1 cellular context compared by ENCODE assay signal in genomic region chr1:61053281-61053711, GRCh38.
A peak's percentile ranks its signal among the peaks of the same experiment; 100 is the strongest.
TF ChIP-seq lines count a peak whose summit lies in the region.

No MANE protein-coding gene starts in this region.

TF ChIP-seq in K562, 482 proteins besides CTCF, POLR2A, EP300 and RAD21 (continued from another document):
- TF ChIP-seq, protein P1, sequence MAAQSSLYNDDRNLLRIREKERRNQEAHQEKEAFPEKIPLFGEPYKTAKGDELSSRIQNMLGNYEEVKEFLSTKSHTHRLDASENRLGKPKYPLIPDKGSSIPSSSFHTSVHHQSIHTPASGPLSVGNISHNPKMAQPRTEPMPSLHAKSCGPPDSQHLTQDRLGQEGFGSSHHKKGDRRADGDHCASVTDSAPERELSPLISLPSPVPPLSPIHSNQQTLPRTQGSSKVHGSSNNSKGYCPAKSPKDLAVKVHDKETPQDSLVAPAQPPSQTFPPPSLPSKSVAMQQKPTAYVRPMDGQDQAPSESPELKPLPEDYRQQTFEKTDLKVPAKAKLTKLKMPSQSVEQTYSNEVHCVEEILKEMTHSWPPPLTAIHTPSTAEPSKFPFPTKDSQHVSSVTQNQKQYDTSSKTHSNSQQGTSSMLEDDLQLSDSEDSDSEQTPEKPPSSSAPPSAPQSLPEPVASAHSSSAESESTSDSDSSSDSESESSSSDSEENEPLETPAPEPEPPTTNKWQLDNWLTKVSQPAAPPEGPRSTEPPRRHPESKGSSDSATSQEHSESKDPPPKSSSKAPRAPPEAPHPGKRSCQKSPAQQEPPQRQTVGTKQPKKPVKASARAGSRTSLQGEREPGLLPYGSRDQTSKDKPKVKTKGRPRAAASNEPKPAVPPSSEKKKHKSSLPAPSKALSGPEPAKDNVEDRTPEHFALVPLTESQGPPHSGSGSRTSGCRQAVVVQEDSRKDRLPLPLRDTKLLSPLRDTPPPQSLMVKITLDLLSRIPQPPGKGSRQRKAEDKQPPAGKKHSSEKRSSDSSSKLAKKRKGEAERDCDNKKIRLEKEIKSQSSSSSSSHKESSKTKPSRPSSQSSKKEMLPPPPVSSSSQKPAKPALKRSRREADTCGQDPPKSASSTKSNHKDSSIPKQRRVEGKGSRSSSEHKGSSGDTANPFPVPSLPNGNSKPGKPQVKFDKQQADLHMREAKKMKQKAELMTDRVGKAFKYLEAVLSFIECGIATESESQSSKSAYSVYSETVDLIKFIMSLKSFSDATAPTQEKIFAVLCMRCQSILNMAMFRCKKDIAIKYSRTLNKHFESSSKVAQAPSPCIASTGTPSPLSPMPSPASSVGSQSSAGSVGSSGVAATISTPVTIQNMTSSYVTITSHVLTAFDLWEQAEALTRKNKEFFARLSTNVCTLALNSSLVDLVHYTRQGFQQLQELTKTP (IDR thresholded peaks at IDR 0.05; ENCODE audit: low read depth in 1 of 2, partially characterized antibody in 2 of 2), result peak in 1 of 2 experiments; percentile 40
- TF ChIP-seq FOXK2 (conservative IDR thresholded peaks at IDR 0.05 in 1 of 2, IDR thresholded peaks at IDR 0.05 in 1 of 2; ENCODE audit: low read depth in 2 of 2) (peak; percentile 36 to 39; a peak in 2 of 4 replicates), SMARCA4 (IDR thresholded peaks at IDR 0.05) (no peak), NFRKB (IDR thresholded peaks at IDR 0.05; ENCODE audit: low read depth) (peak; percentile 48; the same call in 1 of the 2 replicates), ZNF668 (CRISPR knock-in tag; IDR thresholded peaks at IDR 0.05) (no peak), ZBTB9 (CRISPR knock-in tag; IDR thresholded peaks at IDR 0.05) (no peak), ARNT (IDR thresholded peaks at IDR 0.05) (0 out of 4 replicates have a peak, but pooled peaks of 1 of the 2 experiments have one; percentile 63), SAP30 (IDR thresholded peaks at IDR 0.05; ENCODE audit: borderline replicate concordance, insufficient read depth, low read depth, low read length, poor library complexity, severe bottlenecking) (no peak), DNMT1 (IDR thresholded peaks at IDR 0.05) (0 out of 2 replicates have a peak, but pooled peaks have one; percentile 55), RAD51 (IDR thresholded peaks at IDR 0.05; ENCODE audit: borderline replicate concordance, low read depth) (no peak), POLR2B (IDR thresholded peaks at IDR 0.05; ENCODE audit: low read depth, partially characterized antibody) (no peak), ID3 (CRISPR knock-in tag; IDR thresholded peaks at IDR 0.05) (no peak), ID3 (tag; IDR thresholded peaks at IDR 0.05) (no peak), TRIM24 (IDR thresholded peaks at IDR 0.05) (no peak), PREB (CRISPR knock-in tag; IDR thresholded peaks at IDR 0.05) (no peak), E2F3 (CRISPR knock-in tag; IDR thresholded peaks at IDR 0.05) (no peak), SMAD3 (CRISPR knock-in tag; conservative IDR thresholded peaks at IDR 0.05) (no peak), KLF16 (IDR thresholded peaks at IDR 0.05) (no peak), NFXL1 (CRISPR knock-in tag; IDR thresholded peaks at IDR 0.05) (no peak)
- TF ChIP-seq, protein P2, sequence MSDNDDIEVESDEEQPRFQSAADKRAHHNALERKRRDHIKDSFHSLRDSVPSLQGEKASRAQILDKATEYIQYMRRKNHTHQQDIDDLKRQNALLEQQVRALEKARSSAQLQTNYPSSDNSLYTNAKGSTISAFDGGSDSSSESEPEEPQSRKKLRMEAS (CRISPR knock-in tag; IDR thresholded peaks at IDR 0.05), result no peak
- TF ChIP-seq, protein P3, sequence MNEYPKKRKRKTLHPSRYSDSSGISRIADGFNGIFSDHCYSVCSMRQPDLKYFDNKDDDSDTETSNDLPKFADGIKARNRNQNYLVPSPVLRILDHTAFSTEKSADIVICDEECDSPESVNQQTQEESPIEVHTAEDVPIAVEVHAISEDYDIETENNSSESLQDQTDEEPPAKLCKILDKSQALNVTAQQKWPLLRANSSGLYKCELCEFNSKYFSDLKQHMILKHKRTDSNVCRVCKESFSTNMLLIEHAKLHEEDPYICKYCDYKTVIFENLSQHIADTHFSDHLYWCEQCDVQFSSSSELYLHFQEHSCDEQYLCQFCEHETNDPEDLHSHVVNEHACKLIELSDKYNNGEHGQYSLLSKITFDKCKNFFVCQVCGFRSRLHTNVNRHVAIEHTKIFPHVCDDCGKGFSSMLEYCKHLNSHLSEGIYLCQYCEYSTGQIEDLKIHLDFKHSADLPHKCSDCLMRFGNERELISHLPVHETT (CRISPR knock-in tag; conservative IDR thresholded peaks at IDR 0.05 in 1 of 2, IDR thresholded peaks at IDR 0.05 in 1 of 2), result 0 out of 4 replicates have a peak, but pooled peaks of 1 of the 2 experiments have one; percentile 13
- TF ChIP-seq, protein P4, sequence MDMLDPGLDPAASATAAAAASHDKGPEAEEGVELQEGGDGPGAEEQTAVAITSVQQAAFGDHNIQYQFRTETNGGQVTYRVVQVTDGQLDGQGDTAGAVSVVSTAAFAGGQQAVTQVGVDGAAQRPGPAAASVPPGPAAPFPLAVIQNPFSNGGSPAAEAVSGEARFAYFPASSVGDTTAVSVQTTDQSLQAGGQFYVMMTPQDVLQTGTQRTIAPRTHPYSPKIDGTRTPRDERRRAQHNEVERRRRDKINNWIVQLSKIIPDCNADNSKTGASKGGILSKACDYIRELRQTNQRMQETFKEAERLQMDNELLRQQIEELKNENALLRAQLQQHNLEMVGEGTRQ (CRISPR knock-in tag; IDR thresholded peaks at IDR 0.05), result no peak
TF ChIP-seq in K562: peak in this region for 8.
